35 cellular contexts compared by ENCODE assay signal in the genomic region with DNA sequence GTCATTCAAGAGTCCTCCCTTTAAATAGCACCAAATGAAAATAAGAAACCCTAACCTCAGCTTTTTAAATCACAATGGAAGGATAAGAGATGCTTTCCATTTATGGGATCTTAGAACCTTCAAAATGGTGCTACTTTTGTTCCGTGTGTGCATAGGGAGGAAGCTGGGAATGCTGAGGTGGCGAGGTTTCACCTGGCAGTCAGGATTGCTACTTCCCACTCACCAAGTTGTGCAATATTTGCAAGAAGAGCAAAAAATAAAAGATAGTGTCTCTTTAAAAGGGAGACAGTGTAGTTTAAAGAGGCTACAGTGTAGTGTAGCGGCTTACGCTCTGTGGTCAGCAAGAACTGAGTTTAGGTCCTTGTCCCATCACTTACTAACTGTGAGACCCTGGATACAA.
"Had no signal": no experiment of that assay in that cellular context is flagged by ENCODE, and none has a peak within 500 bp of the region (broad histone marks: within the 10 kb centered on the region; RNA-seq: fewer than 3 reads in every experiment).

No MANE protein-coding gene starts in this region.

- H3K9me3 ChIP-seq: adrenal gland, body of pancreas, breast epithelium had no signal

- H3K36me3 ChIP-seq: adrenal gland, brain microvascular endothelial cell, breast epithelium had no signal

- H3K27ac ChIP-seq: adrenal gland, body of pancreas, brain microvascular endothelial cell, breast epithelium, VCaP had no signal

- H3K27ac Mint-ChIP-seq: activated B cell treated with CpG ODN at 0.5 μM for 24 hours; activated CD4-positive, alpha-beta memory T cell treated with anti-CD3 and anti-CD28 coated beads for 36 hours; activated CD4-positive, alpha-beta T cell treated with anti-CD3 and anti-CD28 coated beads, Interleukin-2, amount 10 ng/mL, durations not matched to agents 24 days and 14 days; activated CD8-positive, alpha-beta T cell treated with anti-CD3 and anti-CD28 coated beads for 36 hours; activated naive CD4-positive, alpha-beta T cell treated with anti-CD3 and anti-CD28 coated beads for 36 hours; activated naive CD4-positive, alpha-beta T cell treated with anti-CD3 and anti-CD28 coated beads, Interleukin-2, amount 50 U/mL, for 72 hours; activated naive CD8-positive, alpha-beta T cell treated with anti-CD3 and anti-CD28 coated beads for 36 hours; activated T-cell treated with anti-CD3 and anti-CD28 coated beads, Interleukin-2, amount 50 U/mL, for 72 hours; activated T-helper 1 cell treated with anti-CD3 and anti-CD28 coated beads, Interleukin-12 subunit alpha, Interleukin-12 subunit beta, Interleukin-2, Interleukin-4 antibody, amounts not matched to agents 30 ng/mL and 10 ng/mL and 1 ng/mL, durations not matched to agents 14 hours and 24 hours and 36 hours; activated T-helper 17 cell treated with anti-CD3 and anti-CD28 coated beads, Interleukin-2, amount 50 U/mL, for 72 hours; T-helper 1 cell treated with Interleukin-12 subunit alpha and Interleukin-12 subunit beta and Interleukin-4 antibody, amounts not matched to agents 30 μg/mL and 1 μg/mL, for 36 hours; T-helper 2 cell treated with Interferon-gamma antibody and Interleukin-4, amounts not matched to agents 5 μg/mL and 100 μg/mL, for 36 hours had no signal

- H3K4me3 Mint-ChIP-seq: activated B cell treated with CpG ODN at 0.5 μM for 24 hours; activated CD4-positive, alpha-beta memory T cell treated with anti-CD3 and anti-CD28 coated beads for 36 hours; activated CD4-positive, alpha-beta T cell treated with anti-CD3 and anti-CD28 coated beads, Interleukin-2, amount 10 ng/mL, durations not matched to agents 24 days and 14 days; activated CD8-positive, alpha-beta T cell treated with anti-CD3 and anti-CD28 coated beads for 36 hours; activated naive CD4-positive, alpha-beta T cell treated with anti-CD3 and anti-CD28 coated beads for 36 hours; activated naive CD8-positive, alpha-beta T cell treated with anti-CD3 and anti-CD28 coated beads for 36 hours; activated T-cell treated with anti-CD3 and anti-CD28 coated beads, Interleukin-2, amount 50 U/mL, for 4 hours; activated T-cell treated with anti-CD3 and anti-CD28 coated beads, Interleukin-2, amount 50 U/mL, for 72 hours; activated T-helper 1 cell treated with anti-CD3 and anti-CD28 coated beads, Interleukin-12 subunit alpha, Interleukin-12 subunit beta, Interleukin-2, Interleukin-4 antibody, amounts not matched to agents 30 ng/mL and 10 ng/mL and 1 ng/mL, durations not matched to agents 14 hours and 24 hours and 36 hours; activated T-helper 17 cell treated with anti-CD3 and anti-CD28 coated beads, Interleukin-2, amount 50 U/mL, for 72 hours; T-helper 1 cell treated with Interleukin-12 subunit alpha and Interleukin-12 subunit beta and Interleukin-4 antibody, amounts not matched to agents 30 μg/mL and 1 μg/mL, for 36 hours; T-helper 2 cell treated with Interferon-gamma antibody and Interleukin-4, amounts not matched to agents 5 μg/mL and 100 μg/mL, for 36 hours had no signal

- H3K4me1 ChIP-seq: adrenal gland, body of pancreas, breast epithelium had no signal

- DNase-seq: activated B cell treated with CpG ODN at 0.5 μM for 24 hours; activated CD4-positive, alpha-beta memory T cell treated with anti-CD3 and anti-CD28 coated beads for 36 hours; activated CD4-positive, alpha-beta T cell treated with anti-CD3 and anti-CD28 coated beads for 4 hours; activated CD4-positive, alpha-beta T cell treated with anti-CD3 and anti-CD28 coated beads, Interleukin-2, amount 10 ng/mL, durations not matched to agents 24 days and 14 days; activated CD4-positive, alpha-beta T cell treated with anti-CD3 and anti-CD28 coated beads, Interleukin-2, amount 50 U/mL, for 1 hour; activated CD4-positive, alpha-beta T cell treated with anti-CD3 and anti-CD28 coated beads, Interleukin-2, amount 50 U/mL, for 4 hours; activated CD4-positive, CD25-positive, alpha-beta regulatory T cell treated with anti-CD3 and anti-CD28 coated beads, Interleukin-2, amount 50 U/mL, for 72 hours; activated CD8-positive, alpha-beta memory T cell treated with anti-CD3 and anti-CD28 coated beads, Interleukin-2, amount 50 U/mL, for 4 hours; activated CD8-positive, alpha-beta T cell treated with anti-CD3 and anti-CD28 coated beads for 36 hours; activated effector memory CD4-positive, alpha-beta T cell treated with anti-CD3 and anti-CD28 coated beads, Interleukin-2, amount 50 U/mL, for 16 hours; activated gamma-delta T cell treated with Interleukin-2 at 50 U/mL for 16 hours; activated naive CD4-positive, alpha-beta T cell; activated naive CD4-positive, alpha-beta T cell treated with anti-CD3 and anti-CD28 coated beads for 36 hours; activated naive CD4-positive, alpha-beta T cell treated with anti-CD3 and anti-CD28 coated beads, Interleukin-2, amount 50 U/mL, for 16 hours; activated naive CD8-positive, alpha-beta T cell treated with anti-CD3 and anti-CD28 coated beads for 36 hours; activated T-cell treated with anti-CD3 and anti-CD28 coated beads for 4 hours; activated T-cell treated with anti-CD3 and anti-CD28 coated beads, Interleukin-2, amount 50 U/mL, for 1 hour; activated T-cell treated with anti-CD3 and anti-CD28 coated beads, Interleukin-2, amount 50 U/mL, for 4 hours; activated T-cell treated with anti-CD3 and anti-CD28 coated beads, Interleukin-2, amount 50 U/mL, for 72 hours; adrenal gland; amniotic stem cell; aorta; body of pancreas; brain microvascular endothelial cell; central memory CD4-positive, alpha-beta T cell; T-helper 1 cell; T-helper 2 cell; T-helper 9 cell had no signal

- H3K4me1 Mint-ChIP-seq: activated B cell treated with CpG ODN at 0.5 μM for 24 hours; activated CD4-positive, alpha-beta T cell treated with anti-CD3 and anti-CD28 coated beads, Interleukin-2, amount 10 ng/mL, durations not matched to agents 24 days and 14 days; activated naive CD8-positive, alpha-beta T cell treated with anti-CD3 and anti-CD28 coated beads for 36 hours; activated T-helper 17 cell treated with anti-CD3 and anti-CD28 coated beads, Interleukin-2, amount 50 U/mL, for 72 hours had no signal

- H3K9me3 Mint-ChIP-seq: activated CD4-positive, alpha-beta memory T cell treated with anti-CD3 and anti-CD28 coated beads for 36 hours; activated naive CD4-positive, alpha-beta T cell treated with anti-CD3 and anti-CD28 coated beads for 36 hours; activated T-cell treated with anti-CD3 and anti-CD28 coated beads, Interleukin-2, amount 50 U/mL, for 72 hours; activated T-helper 1 cell treated with anti-CD3 and anti-CD28 coated beads, Interleukin-12 subunit alpha, Interleukin-12 subunit beta, Interleukin-2, Interleukin-4 antibody, amounts not matched to agents 30 ng/mL and 10 ng/mL and 1 ng/mL, durations not matched to agents 14 hours and 24 hours and 36 hours; T-helper 1 cell treated with Interleukin-12 subunit alpha and Interleukin-12 subunit beta and Interleukin-4 antibody, amounts not matched to agents 30 μg/mL and 1 μg/mL, for 36 hours had no signal

- ATAC-seq: activated CD8-positive, alpha-beta T cell treated with anti-CD3 and anti-CD28 coated beads for 36 hours; activated naive CD4-positive, alpha-beta T cell treated with anti-CD3 and anti-CD28 coated beads, Interleukin-2, amount 50 U/mL, for 72 hours; activated T-cell treated with anti-CD3 and anti-CD28 coated beads, Interleukin-2, amount 50 U/mL, for 4 hours; activated T-cell treated with anti-CD3 and anti-CD28 coated beads, Interleukin-2, amount 50 U/mL, for 72 hours; activated T-helper 17 cell treated with anti-CD3 and anti-CD28 coated beads, Interleukin-2, amount 50 U/mL, for 72 hours; body of pancreas had no signal

- H3K27me3 Mint-ChIP-seq: activated B cell treated with CpG ODN at 0.5 μM for 24 hours; activated CD4-positive, alpha-beta memory T cell treated with anti-CD3 and anti-CD28 coated beads for 36 hours; activated CD4-positive, alpha-beta T cell treated with anti-CD3 and anti-CD28 coated beads, Interleukin-2, amount 10 ng/mL, durations not matched to agents 24 days and 14 days; activated CD8-positive, alpha-beta T cell treated with anti-CD3 and anti-CD28 coated beads for 36 hours; activated naive CD8-positive, alpha-beta T cell treated with anti-CD3 and anti-CD28 coated beads for 36 hours; activated T-helper 17 cell treated with anti-CD3 and anti-CD28 coated beads, Interleukin-2, amount 50 U/mL, for 72 hours had no signal

- H3K4me3 ChIP-seq: adrenal gland, body of pancreas, breast epithelium had no signal

- H3K36me3 Mint-ChIP-seq: activated CD4-positive, alpha-beta memory T cell treated with anti-CD3 and anti-CD28 coated beads for 36 hours had no signal

- H3K27me3 ChIP-seq: adrenal gland, body of pancreas, brain microvascular endothelial cell, breast epithelium had no signal
